In genomic region chr10:124523886-124524285, GRCh38 we compare ENCODE assay signal across 20 cellular contexts.
A peak's percentile ranks its signal among the peaks of the same experiment; 100 is the strongest.
DNase-seq lines count a peak whose midpoint lies in the region; ATAC-seq and TF ChIP-seq lines count a peak whose summit lies in the region.
"Had no signal": no experiment of that assay in that cellular context is flagged by ENCODE, and none has a peak within 500 bp of the region (broad histone marks: within the 10 kb centered on the region; RNA-seq: fewer than 3 reads in every experiment).

No MANE protein-coding gene starts in this region.

- H3K27me3 ChIP-seq in DOHH2 (ENCODE audit: control insufficient read depth, low read length) (0 out of 2 replicates have a peak, but pooled peaks cover 4% of the 10 kb centered on the region), adrenal gland (no peaks in the 10 kb centered on the region), right lobe of liver (no peaks in the 10 kb centered on the region), subcutaneous abdominal adipose tissue (ENCODE audit: control insufficient read depth in 5 of 5, insufficient read depth in 4 of 5, low read length in 5 of 5) (no peaks in the 10 kb centered on the region), HAP-1 (ENCODE audit: low read depth) (no peaks in the 10 kb centered on the region), tibial artery (no peaks in the 10 kb centered on the region)
- H3K27me3 ChIP-seq: BE2C had no signal

- H3K4me1 Mint-ChIP-seq in activated CD4-positive, alpha-beta memory T cell treated with anti-CD3 and anti-CD28 coated beads for 36 hours (ENCODE audit: low read depth): no peaks in the 10 kb centered on the region

- H3K27ac Mint-ChIP-seq in activated CD4-positive, alpha-beta memory T cell treated with anti-CD3 and anti-CD28 coated beads for 36 hours: no peak overlapping the region
- H3K27ac Mint-ChIP-seq: T-helper 2 cell treated with Interferon-gamma antibody and Interleukin-4, amounts not matched to agents 5 μg/mL and 100 μg/mL, for 36 hours had no signal

- no peaks in the 10 kb centered on the region for H3K79me2 ChIP-seq in DOHH2 (ENCODE audit: control insufficient read depth, low read length)

- DNase-seq in adrenal gland (peak in 1 of 7 donors; percentile 8), right lobe of liver (no peak), HAP-1 (ENCODE audit: low spot score in 2 of 2) (no peak), tibial artery (no peak)
- DNase-seq in activated CD4-positive, alpha-beta memory T cell treated with anti-CD3 and anti-CD28 coated beads for 36 hours: no peak
- DNase-seq in effector CD4-positive, alpha-beta T cell: no peak
- DNase-seq: activated CD4-positive, alpha-beta T cell treated with anti-CD3 and anti-CD28 coated beads for 4 hours; activated CD8-positive, alpha-beta memory T cell treated with anti-CD3 and anti-CD28 coated beads, Interleukin-2, amount 50 U/mL, for 48 hours; activated naive CD4-positive, alpha-beta T cell; BE2C; DMS153; effector CD8-positive, alpha-beta T cell; MM.1S; Right ventricle myocardium superior; stimulated activated CD4-positive, alpha-beta T cell treated with anti-CD3 and anti-CD28 coated beads, Interleukin-4, amount 100 ng/mL, for 1 hour had no signal

- H3K9me2 ChIP-seq in DOHH2 (replicated peaks; ENCODE audit: control insufficient read depth, low read length): no peaks in the 10 kb centered on the region

- intact Hi-C loops in adrenal gland (cut with DNase I): no loop called here
- intact Hi-C loops in right lobe of liver (cut with DNase I): no loop called here
- intact Hi-C loops in activated CD4-positive, alpha-beta memory T cell treated with anti-CD3 and anti-CD28 coated beads for 36 hours (cut with micrococcal nuclease): no loop called here
- intact Hi-C loops in tibial artery (cut with DNase I; ENCODE audit: low total_unique reads): no loop called here

- peak overlapping the region; percentile 71 for H3K4me2 ChIP-seq in DOHH2 (ENCODE audit: low read length)

- CTCF ChIA-PET in activated CD4-positive, alpha-beta memory T cell treated with anti-CD3 and anti-CD28 coated beads for 36 hours (lab: Charles Lee): no interaction called here

- H3K4me3 ChIP-seq in DOHH2 (ENCODE audit: low read length) (no peak overlapping the region), adrenal gland (peak overlapping the region in 1 of 4 donors; percentile 9), right lobe of liver (no peak overlapping the region), subcutaneous abdominal adipose tissue (ENCODE audit: low read depth in 1 of 5, low read length in 5 of 5) (peak overlapping the region in 2 of 5 donors; percentile 12 to 32), HAP-1 (no peak overlapping the region), tibial artery (no peak overlapping the region)

- H3K9me3 ChIP-seq in DOHH2 (ENCODE audit: control insufficient read depth, insufficient read depth, low read length) (no peaks in the 10 kb centered on the region), adrenal gland (replicated peaks in 1 of 3) (no peaks in the 10 kb centered on the region), right lobe of liver (no peaks in the 10 kb centered on the region), subcutaneous abdominal adipose tissue (ENCODE audit: control insufficient read depth in 5 of 5, low read length in 5 of 5) (no peaks in the 10 kb centered on the region), HAP-1 (no peaks in the 10 kb centered on the region), tibial artery (no peaks in the 10 kb centered on the region)
- H3K9me3 ChIP-seq: BE2C had no signal

- peak overlapping the region in 1 of 5 donors; percentile 41 for H3K9ac ChIP-seq in subcutaneous abdominal adipose tissue (ENCODE audit: low read length in 5 of 5)

- no peaks in the 10 kb centered on the region for H3K36me3 ChIP-seq in DOHH2 (ENCODE audit: control insufficient read depth, low read length)
- H3K36me3 ChIP-seq in adrenal gland (replicated peaks in 1 of 2): no peaks in the 10 kb centered on the region
- H3K36me3 ChIP-seq in right lobe of liver: no peaks in the 10 kb centered on the region
- H3K36me3 ChIP-seq in subcutaneous abdominal adipose tissue (ENCODE audit: control insufficient read depth in 5 of 5, insufficient read depth in 5 of 5, low read length in 5 of 5): no peaks in the 10 kb centered on the region
- H3K36me3 ChIP-seq in HAP-1 (replicated peaks): no peaks in the 10 kb centered on the region
- no peaks in the 10 kb centered on the region for H3K36me3 ChIP-seq in tibial artery
- H3K36me3 ChIP-seq: BE2C had no signal

- H3K27ac ChIP-seq in DOHH2 (ENCODE audit: low read depth, low read length) (no peak overlapping the region), adrenal gland (peak overlapping the region; percentile 66 to 81 (median 75)), right lobe of liver (peak overlapping the region in 2 of 3 donors; percentile 37 to 60), subcutaneous abdominal adipose tissue (ENCODE audit: low read depth, low read length) (peak overlapping the region; percentile 9), tibial artery (no peak overlapping the region)

- no peak overlapping the region for H3K4me3 Mint-ChIP-seq in activated CD4-positive, alpha-beta memory T cell treated with anti-CD3 and anti-CD28 coated beads for 36 hours
- H3K4me3 Mint-ChIP-seq: T-helper 2 cell treated with Interferon-gamma antibody and Interleukin-4, amounts not matched to agents 5 μg/mL and 100 μg/mL, for 36 hours had no signal

- no peaks in the 10 kb centered on the region for H3F3A ChIP-seq in DOHH2 (ENCODE audit: control insufficient read depth, insufficient read depth)

- H3K27me3 Mint-ChIP-seq in activated CD4-positive, alpha-beta memory T cell treated with anti-CD3 and anti-CD28 coated beads for 36 hours: no peaks in the 10 kb centered on the region
- H3K27me3 Mint-ChIP-seq: brain had no signal

- POLR2A ChIA-PET in activated CD4-positive, alpha-beta memory T cell treated with anti-CD3 and anti-CD28 coated beads for 36 hours (lab: Charles Lee): no interaction called here

- H3K36me3 Mint-ChIP-seq in activated CD4-positive, alpha-beta memory T cell treated with anti-CD3 and anti-CD28 coated beads for 36 hours: peaks cover 4% of the 10 kb centered on the region

- no peak for ATAC-seq in right lobe of liver

- in situ Hi-C loops in HAP-1 (cut with MboI; ENCODE audit: low sequenced_read_pairs): no loop called here

- 67 to 74% (median 70%) methylated on average over 5 of the region's 5 CpGs for WGBS in adrenal gland, 4 donors
- WGBS in right lobe of liver (ENCODE audit: insufficient coverage, low coverage, low lambda C conversion rate, missing lambda C conversion rate): 72% methylated on average over 4 of the region's 5 CpGs

- no peak for TF ChIP-seq POLR2A in adrenal gland (IDR thresholded peaks at IDR 0.05)
- TF ChIP-seq POLR2A in right lobe of liver (IDR thresholded peaks at IDR 0.05): no peak

- H4K20me1 ChIP-seq in DOHH2 (ENCODE audit: control insufficient read depth, insufficient read depth, low read depth, low read length): no peaks in the 10 kb centered on the region

- TF ChIP-seq CTCF in DOHH2 (IDR thresholded peaks at IDR 0.05; ENCODE audit: low read depth, low read length, poor library complexity, severe bottlenecking): no peak
- TF ChIP-seq CTCF in adrenal gland (IDR thresholded peaks at IDR 0.05): no peak
- no peak for TF ChIP-seq CTCF in right lobe of liver (IDR thresholded peaks at IDR 0.05)
- no peak for TF ChIP-seq CTCF in tibial artery (IDR thresholded peaks at IDR 0.05)

- H3K4me1 ChIP-seq in DOHH2 (ENCODE audit: control insufficient read depth, low read length) (peaks cover 15% of the 10 kb centered on the region), adrenal gland (replicated peaks in 1 of 2) (peaks cover 33 to 41% of the 10 kb centered on the region in 2 donors), right lobe of liver (peaks cover 0 to 15% (median 4%) of the 10 kb centered on the region in 4 donors), subcutaneous abdominal adipose tissue (ENCODE audit: control insufficient read depth in 5 of 5, insufficient read depth in 5 of 5, low read length in 5 of 5) (peaks cover 1 to 35% (median 27%) of the 10 kb centered on the region in 5 donors), HAP-1 (no peaks in the 10 kb centered on the region), tibial artery (peaks cover 0 to 8% (median 0%) of the 10 kb centered on the region in 4 donors)

- no peaks in the 10 kb centered on the region for H3K9me3 Mint-ChIP-seq in activated CD4-positive, alpha-beta memory T cell treated with anti-CD3 and anti-CD28 coated beads for 36 hours
- H3K9me3 Mint-ChIP-seq: neural crest cell; T-helper 2 cell treated with Interferon-gamma antibody and Interleukin-4, amounts not matched to agents 5 μg/mL and 100 μg/mL, for 36 hours had no signal

Comparison
In these comparisons a context has a peak if more than half of its experiments do, and no peak if none do; other contexts are left out.
1. H3K27ac ChIP-seq: peak in adrenal gland (5 of 5), right lobe of liver (2 of 3) and subcutaneous abdominal adipose tissue (single experiment); none in DOHH2 (single experiment) and tibial artery (0 of 2).